ENCODE assay signal across 8 cellular contexts in the genomic region with DNA sequence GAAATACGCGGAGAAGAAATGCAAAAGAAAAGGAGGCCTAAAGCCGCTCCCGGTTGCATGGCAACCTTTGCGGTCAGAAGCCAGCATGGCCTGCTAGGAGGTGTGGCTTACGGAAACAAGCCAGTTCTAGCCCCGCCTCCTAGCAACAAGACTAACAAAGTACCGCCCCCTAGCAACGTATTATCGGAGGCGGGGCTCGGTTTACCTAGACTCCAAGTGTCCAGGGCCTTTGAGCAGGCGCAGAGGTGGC. TPM values are rescaled to one million over a fixed set of nuclear protein-coding genes. Genes with fewer than 3 reads are reported as not detected.
DNase-seq lines count a peak whose midpoint lies in the region; ATAC-seq and TF ChIP-seq lines count a peak whose summit lies in the region.

No MANE protein-coding gene starts in this region.

- H3K27ac ChIP-seq in right atrium auricular region (peak overlapping the region in 1 of 2 donors; percentile 51), mesodermal cell (ENCODE audit: low read depth, low read length, severe bottlenecking) (peak overlapping the region; percentile 90), aorta (ENCODE audit: low read depth in 1 of 2, low read length in 2 of 2) (no peak overlapping the region)

- WGBS in mesodermal cell (ENCODE audit: insufficient coverage in 2 of 2), 2 experiments, result 0 to 1% methylated on average over 12 to 13 of the region's 13 CpGs
- WGBS in aorta, 2 donors, result 0 to 1% methylated on average over 13 of the region's 13 CpGs

- H3K27me3 Mint-ChIP-seq in brain, result peaks cover 4% of the 10 kb centered on the region

- H3K27ac Mint-ChIP-seq in brain, result peak overlapping the region; percentile 96 to 99 (median 98)

- peak overlapping the region; percentile 91 to 93 (median 92) for H3K4me3 Mint-ChIP-seq in brain

- H3K4me3 ChIP-seq in right atrium auricular region, result peak overlapping the region; percentile 12 to 36
- peak overlapping the region; percentile 19 for H3K4me3 ChIP-seq in mesodermal cell (ENCODE audit: extremely low read depth, insufficient read depth, low read length, poor library complexity, severe bottlenecking)
- no peak overlapping the region for H3K4me3 ChIP-seq in aorta (ENCODE audit: low read length in 2 of 2)

- H3K36me3 ChIP-seq in right atrium auricular region (peaks cover 36% of the 10 kb centered on the region), mesodermal cell (ENCODE audit: control insufficient read depth, insufficient read depth, low read length) (peaks cover 45% of the 10 kb centered on the region), aorta (ENCODE audit: control insufficient read depth in 1 of 2, insufficient read depth in 2 of 2, low read length in 1 of 2) (peaks cover 4 to 5% of the 10 kb centered on the region in 2 donors)

- H3K9me3 Mint-ChIP-seq in brain, result no peaks in the 10 kb centered on the region

- H3K4me1 ChIP-seq in right atrium auricular region, result peaks cover 2 to 15% of the 10 kb centered on the region in 2 donors
- H3K4me1 ChIP-seq in mesodermal cell (ENCODE audit: control insufficient read depth, insufficient read depth, low read length, poor library complexity, severe bottlenecking), result peaks cover 7% of the 10 kb centered on the region
- no peaks in the 10 kb centered on the region for H3K4me1 ChIP-seq in aorta (ENCODE audit: control insufficient read depth in 1 of 2, insufficient read depth in 2 of 2, low read length in 2 of 2)

- H3K9me3 ChIP-seq in right atrium auricular region, result no peaks in the 10 kb centered on the region
- no peaks in the 10 kb centered on the region for H3K9me3 ChIP-seq in mesodermal cell (ENCODE audit: control insufficient read depth, low read length)
- no peaks in the 10 kb centered on the region for H3K9me3 ChIP-seq in aorta (ENCODE audit: control insufficient read depth, low read length)

- intact Hi-C loops in Right ventricle myocardium superior (cut with DNase I) (no loop called here), aorta (cut with DNase I) (loop anchor here in 1 of 2 donors (1.0 kb wide), 1 partner anchor 23 kb away; a partner anchor contains a TSS)

- peaks cover 45% of the 10 kb centered on the region for H3K4me1 Mint-ChIP-seq in brain

- H3K27me3 ChIP-seq in right atrium auricular region, result no peaks in the 10 kb centered on the region
- H3K27me3 ChIP-seq in aorta (ENCODE audit: control insufficient read depth in 1 of 2, insufficient read depth in 2 of 2, low read length in 1 of 2), result no peaks in the 10 kb centered on the region

- no peak for DNase-seq in right atrium auricular region (ENCODE audit: low spot score)
- no peak for DNase-seq in Right ventricle myocardium superior
- no peak for DNase-seq in aorta
- no peak for DNase-seq in NCI-H2227 treated with DMSO at 0.1 percent for 48 hours (lab: John Stamatoyannopoulos, UW)
- DNase-seq in NCI-H1417 treated with DMSO at 0.1 percent for 48 hours (lab: John Stamatoyannopoulos, UW), result no peak

- TF ChIP-seq CTCF in right atrium auricular region (IDR thresholded peaks at IDR 0.05) (no peak), brain (conservative IDR thresholded peaks at IDR 0.05) (no peak)

- peaks cover 38% of the 10 kb centered on the region for H3K36me3 Mint-ChIP-seq in brain

- ATAC-seq in Right ventricle myocardium superior (ENCODE audit: poor library complexity) (no peak), aorta (ENCODE audit: low FRiP score) (peak; percentile 97), HG02798 (IDR thresholded peaks at IDR 0.05; ENCODE audit: poor library complexity, unreplicated experiment) (no peak)

RNA-seq across cellular contexts. Expression of a gene that starts 0.4 kb away (rescaled TPM):
- total RNA-seq in right atrium auricular region, result 10 to 100 TPM; 13.3 to 22.5 TPM
- total RNA-seq in Right ventricle myocardium superior, result 29.8 TPM
- 108 TPM for polyA plus RNA-seq in brain (ENCODE audit: insufficient read depth, low read depth, low replicate concordance)
- 105 TPM for polyA plus RNA-seq in mesodermal cell (2013, experiment 1 of 2)
- 98.2 TPM for polyA plus RNA-seq in mesodermal cell (2013, experiment 2 of 2)
- total RNA-seq in aorta, result 10 to 100 TPM; 56.8 to 61.2 TPM
- 10 to 100 TPM; 32.7 to 76.6 TPM for polyA plus RNA-seq in aorta

RNA-seq across cellular contexts. Expression of a gene that starts 13.4 kb away (rescaled TPM):
- total RNA-seq in right atrium auricular region (under 1 TPM; 0.26 to 0.31 TPM), Right ventricle myocardium superior (0.24 TPM), aorta (1 to 10 TPM; 1.1 TPM)
- polyA plus RNA-seq in brain (ENCODE audit: insufficient read depth, low read depth, low replicate concordance) (0.80 TPM), aorta (under 1 TPM in 1 of 2 donors, not detected in 1; 0.36 TPM)
- polyA plus RNA-seq in mesodermal cell (2013, experiment 1 of 2), result 0.70 TPM
- polyA plus RNA-seq in mesodermal cell (2013, experiment 2 of 2), result 0.35 TPM

RNA-seq across cellular contexts. Expression of a gene that starts 22.9 kb away (rescaled TPM):
- total RNA-seq in right atrium auricular region (10 to 100 TPM; 10.8 to 19.8 TPM), Right ventricle myocardium superior (16.9 TPM), aorta (10 to 100 TPM; 21.4 to 25.8 TPM)
- polyA plus RNA-seq in brain (ENCODE audit: insufficient read depth, low read depth, low replicate concordance) (20.4 TPM), aorta (1 to 10 TPM; 7.0 to 9.0 TPM)
- polyA plus RNA-seq in mesodermal cell (2013, experiment 1 of 2), result 15.2 TPM
- polyA plus RNA-seq in mesodermal cell (2013, experiment 2 of 2), result 12.7 TPM

RNA-seq across cellular contexts. Expression of a gene that starts 42.9 kb away (rescaled TPM):
- 1 to 10 TPM; 1.3 to 1.6 TPM for total RNA-seq in right atrium auricular region
- total RNA-seq in Right ventricle myocardium superior, result 0.70 TPM
- 27.6 TPM for polyA plus RNA-seq in brain (ENCODE audit: insufficient read depth, low read depth, low replicate concordance)
- 5.9 TPM for polyA plus RNA-seq in mesodermal cell (2013, experiment 1 of 2)
- polyA plus RNA-seq in mesodermal cell (2013, experiment 2 of 2), result 5.2 TPM
- 1 to 10 TPM in 1 of 2 donors, under 1 TPM in 1; 0.71 to 4.2 TPM for total RNA-seq in aorta
- 1 to 10 TPM in 1 of 2 donors, under 1 TPM in 1; 0.51 to 1.3 TPM for polyA plus RNA-seq in aorta

Comparison
In these comparisons a context has a peak if more than half of its experiments do, and no peak if none do; other contexts are left out.
1. H3K4me3 ChIP-seq: peak in right atrium auricular region (2 of 2) and mesodermal cell (single experiment); none in aorta (0 of 2).